1 cellular context compared by ENCODE assay signal in genomic region chr17:49224198-49224996, GRCh38.
TF ChIP-seq lines count a peak whose summit lies in the region.

No MANE protein-coding gene starts in this region.

TF ChIP-seq in H1, 55 proteins besides CTCF, POLR2A, EP300 and RAD21 (continued from another document):
- TF ChIP-seq CHD7 (IDR thresholded peaks at IDR 0.05; ENCODE audit: insufficient replicate concordance, low read length) (no peak), CBX5 (IDR thresholded peaks at IDR 0.05; ENCODE audit: low read depth, low read length) (no peak), RXRA (IDR thresholded peaks at IDR 0.05; ENCODE audit: insufficient read depth, low read depth, low read length) (no peak), KDM4A (IDR thresholded peaks at IDR 0.05; ENCODE audit: low read depth, low read length, severe bottlenecking) (peak; percentile 78), SP2 (IDR thresholded peaks at IDR 0.05; ENCODE audit: low read length) (no peak), POLR2AphosphoS5 (IDR thresholded peaks at IDR 0.05; ENCODE audit: low read depth, low read length) (no peak), E2F6 (IDR thresholded peaks at IDR 0.05) (peak; percentile 90), JUND (IDR thresholded peaks at IDR 0.05; ENCODE audit: low read length) (no peak), TBP (IDR thresholded peaks at IDR 0.05; ENCODE audit: low read depth, low read length) (no peak), POU5F1 (IDR thresholded peaks at IDR 0.05; ENCODE audit: low read depth, low read length) (no peak), CHD2 (IDR thresholded peaks at IDR 0.05; ENCODE audit: low read length) (no peak), FOSL1 (IDR thresholded peaks at IDR 0.05; ENCODE audit: insufficient read depth, low read depth, low read length) (no peak), ATF3 (IDR thresholded peaks at IDR 0.05; ENCODE audit: insufficient read depth, low read depth, low read length) (no peak), SRF (IDR thresholded peaks at IDR 0.05; ENCODE audit: low read depth, low read length) (no peak), JUN (IDR thresholded peaks at IDR 0.05; ENCODE audit: low read depth, low read length) (no peak), ZNF274 (IDR thresholded peaks at IDR 0.05; ENCODE audit: borderline replicate concordance, extremely low read depth, low read length) (no peak), PHF8 (conservative IDR thresholded peaks at IDR 0.05; ENCODE audit: low read depth, low read length) (no peak), KDM1A (IDR thresholded peaks at IDR 0.05; ENCODE audit: borderline replicate concordance, low read length) (peak; percentile 3; the same call in 1 of the 2 replicates), HDAC2 (IDR thresholded peaks at IDR 0.05; ENCODE audit: borderline replicate concordance in 1 of 2, low read depth in 2 of 2, low read length in 2 of 2) (no peak), HDAC6 (IDR thresholded peaks at IDR 0.05; ENCODE audit: low read depth, low read length) (no peak), CBX8 (IDR thresholded peaks at IDR 0.05; ENCODE audit: borderline replicate concordance, low read depth, low read length) (no peak), SIN3A (conservative IDR thresholded peaks at IDR 0.05 in 1 of 2, IDR thresholded peaks at IDR 0.05 in 1 of 2; ENCODE audit: low read depth in 1 of 2, low read length in 2 of 2) (no peak), SP1 (IDR thresholded peaks at IDR 0.05; ENCODE audit: low read depth, low read length) (no peak), CHD1 (IDR thresholded peaks at IDR 0.05; ENCODE audit: low read depth, low read length) (no peak), CEBPB (IDR thresholded peaks at IDR 0.05; ENCODE audit: low read depth, low read length) (no peak), CTBP2 (IDR thresholded peaks at IDR 0.05; ENCODE audit: borderline replicate concordance, insufficient read depth, insufficient read length, low read length) (no peak), CREB1 (IDR thresholded peaks at IDR 0.05) (0 out of 2 replicates have a peak, but pooled peaks have one; percentile 8), SAP30 (IDR thresholded peaks at IDR 0.05; ENCODE audit: insufficient read depth, insufficient replicate concordance, low read length) (no peak), SIX5 (IDR thresholded peaks at IDR 0.05; ENCODE audit: low read depth, low read length) (no peak), RBBP5 (IDR thresholded peaks at IDR 0.05; ENCODE audit: borderline replicate concordance, low read depth, low read length) (peak; percentile 33; the same call in 1 of the 2 replicates), SP4 (IDR thresholded peaks at IDR 0.05; ENCODE audit: low read length) (no peak), GTF2F1 (IDR thresholded peaks at IDR 0.05; ENCODE audit: borderline replicate concordance, low read depth, low read length) (no peak), RNF2 (IDR thresholded peaks at IDR 0.05; ENCODE audit: borderline replicate concordance, low read depth, low read length, missing control alignments, poor library complexity, severe bottlenecking) (peak; percentile 64), TCF12 (IDR thresholded peaks at IDR 0.05; ENCODE audit: low read depth, low read length) (0 out of 2 replicates have a peak, but pooled peaks have one; percentile 42)
